8 cellular contexts compared by ENCODE assay signal in the genomic region with DNA sequence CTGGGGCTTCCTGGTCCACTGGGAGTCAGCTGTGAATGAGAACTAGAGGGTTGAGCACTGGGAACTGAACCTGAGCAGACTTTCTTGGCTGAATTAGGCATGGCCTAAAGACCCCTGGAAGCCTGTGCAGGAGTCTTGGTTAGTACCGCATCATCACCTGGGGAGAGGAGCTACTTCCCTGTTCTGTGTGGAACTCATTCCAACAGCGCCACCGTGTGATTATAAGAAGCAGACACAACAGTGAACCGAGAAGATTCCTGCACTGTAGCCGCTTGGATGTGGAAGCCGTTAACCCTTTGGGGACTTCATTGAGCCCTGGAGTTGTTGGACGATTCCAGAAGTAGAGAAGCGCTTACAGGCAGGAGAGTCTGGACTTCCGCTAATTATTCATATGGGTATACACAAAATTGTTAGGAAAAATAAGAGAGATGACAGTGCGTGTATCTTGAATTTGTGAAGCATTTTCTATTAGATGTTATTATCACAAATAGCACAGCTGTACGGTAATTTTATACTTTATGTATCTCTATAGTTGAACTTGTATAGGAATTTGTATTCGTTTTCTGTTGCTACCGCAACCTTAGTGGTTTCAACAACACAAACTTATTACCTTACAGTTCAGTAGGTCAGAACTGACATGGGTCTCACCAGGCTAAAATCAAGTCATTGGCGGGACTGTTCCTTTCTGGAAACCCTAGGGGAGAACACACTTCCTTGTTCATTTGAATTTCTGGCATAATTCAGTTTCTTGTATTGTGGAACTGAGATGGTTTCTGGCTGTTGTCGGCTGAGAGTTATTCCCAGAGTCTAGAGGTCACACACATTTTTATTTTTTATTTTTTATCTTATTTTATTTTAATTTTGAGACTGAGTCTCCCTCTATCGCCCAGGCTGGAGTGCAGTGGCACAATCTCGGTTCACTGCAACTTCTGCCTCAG.
DNase-seq lines count a peak whose midpoint lies in the region; ATAC-seq and TF ChIP-seq lines count a peak whose summit lies in the region.

No MANE protein-coding gene starts in this region.

- peak; percentile 97 for ATAC-seq in GM19324 (IDR thresholded peaks at IDR 0.05; ENCODE audit: low FRiP score, unreplicated experiment)
- peak; percentile 100 for ATAC-seq in HG03354 (IDR thresholded peaks at IDR 0.05; ENCODE audit: poor library complexity, severe bottlenecking, unreplicated experiment)
- peak; percentile 96 to 99 (median 98) for ATAC-seq in right lobe of liver

- no peaks in the 10 kb centered on the region for H3K9me3 ChIP-seq in right lobe of liver

- H3K4me3 ChIP-seq in right lobe of liver: no peak overlapping the region

- no peak overlapping the region for H3K27ac ChIP-seq in right lobe of liver

- no peaks in the 10 kb centered on the region for H3K36me3 ChIP-seq in right lobe of liver

- intact Hi-C loops in CD14-positive monocyte (cut with micrococcal nuclease) (loop anchor here (5.0 kb wide), 2 partner anchors 341 to 746 kb away; no protein-coding TSS in a partner anchor), right lobe of liver (cut with DNase I) (loop anchor here in 1 of 2 donors (10.0 kb wide), 1 partner anchor 359 kb away; no protein-coding TSS in a partner anchor)

- DNase-seq in CD14-positive monocyte (ENCODE audit: low spot score): peak; percentile 79
- DNase-seq in NCI-H446 (lab: John Stamatoyannopoulos, UW): peak; percentile 38 to 75
- DNase-seq in activated CD4-positive, alpha-beta T cell treated with anti-CD3 and anti-CD28 coated beads for 48 hours: peak; percentile 63
- peak; percentile 69 for DNase-seq in dedifferentiated amniotic fluid mesenchymal stem cell (ENCODE audit: extremely low spot score)
- peak in 2 of 3 donors; percentile 32 to 62 for DNase-seq in right lobe of liver
- DNase-seq in stimulated activated CD4-positive, alpha-beta T cell treated with anti-CD3 and anti-CD28 coated beads, TNF-alpha, amount 100 ng/mL, for 48 hours (ENCODE audit: low read depth in 3 of 3): peak; percentile 17 to 33 (median 32)

- TF ChIP-seq CTCF in CD14-positive monocyte (IDR thresholded peaks at IDR 0.05) (peak; percentile 90), right lobe of liver (IDR thresholded peaks at IDR 0.05) (peak; percentile 71 to 78 (median 78))

- no peaks in the 10 kb centered on the region for H3K9me3 Mint-ChIP-seq in CD14-positive monocyte

- no peaks in the 10 kb centered on the region for H3K4me1 ChIP-seq in right lobe of liver

- H3K36me3 Mint-ChIP-seq in CD14-positive monocyte: peaks cover 3 to 5% of the 10 kb centered on the region in 2 donors

- H3K4me3 Mint-ChIP-seq in CD14-positive monocyte: no peak overlapping the region

- peaks cover 3 to 9% (median 5%) of the 10 kb centered on the region in 3 donors for H3K27me3 Mint-ChIP-seq in CD14-positive monocyte (ENCODE audit: low read depth in 3 of 3)

- no peaks in the 10 kb centered on the region for H3K27me3 ChIP-seq in right lobe of liver

- H3K4me1 Mint-ChIP-seq in CD14-positive monocyte: peaks cover 2% of the 10 kb centered on the region

- no peak for TF ChIP-seq POLR2A in right lobe of liver (IDR thresholded peaks at IDR 0.05)

- 29% methylated on average over 15 of the region's 17 CpGs for WGBS in right lobe of liver (ENCODE audit: insufficient coverage, low coverage, low lambda C conversion rate, missing lambda C conversion rate)

- H3K27ac Mint-ChIP-seq in CD14-positive monocyte: no peak overlapping the region
